19 cellular contexts compared by ENCODE assay signal in the genomic region with DNA sequence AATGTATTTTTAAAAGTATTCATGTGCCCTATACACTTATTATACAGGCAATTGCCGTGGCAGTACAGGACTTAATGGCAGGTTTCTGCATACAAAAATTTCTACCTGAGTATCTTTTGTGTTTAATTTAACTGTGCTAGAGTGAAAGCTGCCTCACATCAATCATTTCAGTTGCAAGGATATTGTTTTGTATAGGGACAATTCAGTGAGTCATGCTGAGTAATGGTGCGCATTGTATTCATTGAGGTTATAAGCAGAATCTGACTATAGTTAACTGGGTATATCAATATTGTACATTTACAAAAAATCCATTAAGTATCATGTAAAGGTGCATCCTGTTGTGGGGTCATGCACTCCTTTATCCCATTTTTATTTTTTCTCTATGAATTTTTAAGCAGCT.
"Had no signal": no experiment of that assay in that cellular context is flagged by ENCODE, and none has a peak within 500 bp of the region (broad histone marks: within the 10 kb centered on the region; RNA-seq: fewer than 3 reads in every experiment).

No MANE protein-coding gene starts in this region.

- H3K4me1 Mint-ChIP-seq: naive thymus-derived CD8-positive, alpha-beta T cell; stimulated activated effector memory CD8-positive, alpha-beta T cell treated with anti-CD3 and anti-CD28 coated beads, Interleukin-12 subunit alpha, Interleukin-12 subunit beta, amount 100 ng/mL, for 72 hours had no signal

- H3K4me1 ChIP-seq: heart right ventricle, psoas muscle, right lobe of liver, suprapubic skin, thyroid gland had no signal

- H3K27me3 ChIP-seq: heart right ventricle, neutrophil, right lobe of liver, suprapubic skin, thyroid gland had no signal

- H3K4me3 Mint-ChIP-seq: effector memory CD8-positive, alpha-beta T cell; naive thymus-derived CD8-positive, alpha-beta T cell; stimulated activated effector memory CD8-positive, alpha-beta T cell treated with anti-CD3 and anti-CD28 coated beads, Interleukin-12 subunit alpha, Interleukin-12 subunit beta, amount 100 ng/mL, for 72 hours; type B pancreatic cell had no signal

- H3K36me3 Mint-ChIP-seq: naive thymus-derived CD8-positive, alpha-beta T cell; stimulated activated effector memory CD8-positive, alpha-beta T cell treated with anti-CD3 and anti-CD28 coated beads, Interleukin-12 subunit alpha, Interleukin-12 subunit beta, amount 100 ng/mL, for 72 hours; type B pancreatic cell had no signal

- DNase-seq: effector memory CD8-positive, alpha-beta T cell; erythroblast; heart right ventricle; hypothalamus; islet precursor cell; mucosa of descending colon; naive thymus-derived CD8-positive, alpha-beta T cell; psoas muscle; retina; right lobe of liver; stimulated activated CD4-positive, alpha-beta T cell treated with anti-CD3 and anti-CD28 coated beads, Interleukin-4, amount 100 ng/mL, for 1 hour; stimulated activated CD8-positive, alpha-beta memory T cell treated with anti-CD3 and anti-CD28 coated beads, Interleukin-4, amount 100 ng/mL, for 48 hours; stimulated activated naive CD8-positive, alpha-beta T cell treated with anti-CD3 and anti-CD28 coated beads, Interleukin-15, Interleukin-2, amounts not matched to agents 100 U/mL and 50 U/mL, for 24 hours; thyroid gland had no signal

- H3K27ac Mint-ChIP-seq: effector memory CD8-positive, alpha-beta T cell; naive thymus-derived CD8-positive, alpha-beta T cell; stimulated activated effector memory CD8-positive, alpha-beta T cell treated with anti-CD3 and anti-CD28 coated beads, Interleukin-12 subunit alpha, Interleukin-12 subunit beta, amount 100 ng/mL, for 72 hours; type B pancreatic cell had no signal

- ATAC-seq: effector memory CD8-positive, alpha-beta T cell; heart right ventricle; left lobe of liver; mucosa of descending colon; naive thymus-derived CD8-positive, alpha-beta T cell; psoas muscle; right lobe of liver; stimulated activated effector memory CD8-positive, alpha-beta T cell treated with anti-CD3 and anti-CD28 coated beads, Interleukin-12 subunit alpha, Interleukin-12 subunit beta, amount 100 ng/mL, for 72 hours; stimulated activated naive CD8-positive, alpha-beta T cell treated with anti-CD3 and anti-CD28 coated beads, Interleukin-15, Interleukin-2, amounts not matched to agents 100 U/mL and 50 U/mL, for 24 hours had no signal

- H3K9me3 ChIP-seq: heart right ventricle, mucosa of descending colon, neutrophil, psoas muscle, right lobe of liver, suprapubic skin, thyroid gland had no signal

- H3K36me3 ChIP-seq: heart right ventricle, neutrophil, right lobe of liver, suprapubic skin, thyroid gland had no signal

- H3K4me3 ChIP-seq: heart right ventricle, mucosa of descending colon, psoas muscle, right lobe of liver, suprapubic skin, thyroid gland had no signal

- H3K9me3 Mint-ChIP-seq: effector memory CD8-positive, alpha-beta T cell; stimulated activated effector memory CD8-positive, alpha-beta T cell treated with anti-CD3 and anti-CD28 coated beads, Interleukin-12 subunit alpha, Interleukin-12 subunit beta, amount 100 ng/mL, for 72 hours; type B pancreatic cell had no signal

- H3K27me3 Mint-ChIP-seq: effector memory CD8-positive, alpha-beta T cell; type B pancreatic cell had no signal

- H3K27ac ChIP-seq: heart right ventricle, neutrophil, psoas muscle, right lobe of liver, suprapubic skin, thyroid gland had no signal
